ENCODE assay signal across 8 cellular contexts in genomic region chr10:106705576-106706526, GRCh38.
DNase-seq lines count a peak whose midpoint lies in the region; ATAC-seq and TF ChIP-seq lines count a peak whose summit lies in the region.

No MANE protein-coding gene starts in this region.

- no peaks in the 10 kb centered on the region for H3K27me3 Mint-ChIP-seq in activated naive CD8-positive, alpha-beta T cell treated with anti-CD3 and anti-CD28 coated beads, Interleukin-2, amount 50 U/mL, for 24 hours

- DNase-seq in AG09309 (ENCODE audit: low read depth) (no peak), NCI-H1436 (lab: John Stamatoyannopoulos, UW) (peak; percentile 58), left ventricle myocardium superior (no peak), sciatic nerve (ENCODE audit: low spot score) (peak; percentile 77), NCI-H187 treated with DMSO at 0.1 percent for 48 hours (lab: John Stamatoyannopoulos, UW) (no peak)
- peak; percentile 42 for DNase-seq in activated naive CD8-positive, alpha-beta T cell treated with anti-CD3 and anti-CD28 coated beads, Interleukin-2, amount 50 U/mL, for 24 hours

- H3K9me3 Mint-ChIP-seq in activated naive CD8-positive, alpha-beta T cell treated with anti-CD3 and anti-CD28 coated beads, Interleukin-2, amount 50 U/mL, for 24 hours, result no peaks in the 10 kb centered on the region

- ATAC-seq in HG02678 (IDR thresholded peaks at IDR 0.05; ENCODE audit: unreplicated experiment) (peak; percentile 76), left ventricle myocardium superior (peak; percentile 75), sciatic nerve (peak; percentile 84)
- ATAC-seq in activated naive CD8-positive, alpha-beta T cell treated with anti-CD3 and anti-CD28 coated beads, Interleukin-2, amount 50 U/mL, for 24 hours, result no peak

- H3K4me1 Mint-ChIP-seq in activated naive CD8-positive, alpha-beta T cell treated with anti-CD3 and anti-CD28 coated beads, Interleukin-2, amount 50 U/mL, for 24 hours, result no peaks in the 10 kb centered on the region

- no peaks in the 10 kb centered on the region for H3K36me3 Mint-ChIP-seq in activated naive CD8-positive, alpha-beta T cell treated with anti-CD3 and anti-CD28 coated beads, Interleukin-2, amount 50 U/mL, for 24 hours (ENCODE audit: low read depth)

- H3K27ac Mint-ChIP-seq in activated naive CD8-positive, alpha-beta T cell treated with anti-CD3 and anti-CD28 coated beads, Interleukin-2, amount 50 U/mL, for 24 hours, result no peak overlapping the region

- H3K4me3 Mint-ChIP-seq in activated naive CD8-positive, alpha-beta T cell treated with anti-CD3 and anti-CD28 coated beads, Interleukin-2, amount 50 U/mL, for 24 hours, result no peak overlapping the region

- no peak overlapping the region for H3K4me3 ChIP-seq in AG09309 (ENCODE audit: control insufficient read depth, low read depth, low read length)

- TF ChIP-seq CTCF in AG09309 (IDR thresholded peaks at IDR 0.05; ENCODE audit: control insufficient read depth, insufficient read depth, low read depth, low read length, missing control alignments) (peak; percentile 37), GM12872 (IDR thresholded peaks at IDR 0.05; ENCODE audit: insufficient read depth, low read depth, low read length) (peak; percentile 86)

- intact Hi-C loops in left ventricle myocardium superior (cut with micrococcal nuclease) (no loop called here), sciatic nerve (cut with DNase I) (no loop called here)

Comparison
In these comparisons a context has a peak if more than half of its experiments do, and no peak if none do; other contexts are left out.
1. DNase-seq: peak in NCI-H1436 (single experiment), activated naive CD8-positive, alpha-beta T cell treated with anti-CD3 and anti-CD28 coated beads, Interleukin-2, amount 50 U/mL, for 24 hours (single experiment) and sciatic nerve (single experiment); none in AG09309 (single experiment), left ventricle myocardium superior (single experiment) and NCI-H187 treated with DMSO at 0.1 percent for 48 hours (single experiment).